In the genomic region with DNA sequence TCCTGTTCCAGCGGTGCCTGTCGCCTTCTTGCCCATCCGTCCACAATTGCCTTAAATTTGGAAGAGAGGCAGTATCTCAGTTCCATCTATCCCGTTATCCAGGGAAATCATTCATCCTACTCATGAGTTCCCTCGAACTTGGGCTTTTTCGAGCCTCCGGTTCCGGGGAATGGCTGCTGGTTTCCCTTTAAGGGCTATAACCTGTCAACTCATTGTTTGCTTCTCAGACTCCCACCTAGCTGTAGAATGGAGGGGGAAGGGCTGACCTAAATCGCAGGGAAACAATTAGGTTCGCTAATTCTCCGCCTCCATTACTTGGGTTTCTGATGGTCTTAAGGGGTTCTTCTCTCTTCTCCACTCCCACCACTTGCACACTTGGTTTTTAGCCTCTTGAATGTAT, we compare ENCODE assay signal across 11 cellular contexts. TPM values are rescaled to one million over a fixed set of nuclear protein-coding genes. Genes with fewer than 3 reads are reported as not detected.
DNase-seq lines count a peak whose midpoint lies in the region; ATAC-seq, FAIRE-seq and TF ChIP-seq lines count a peak whose summit lies in the region.
"Had no signal": no experiment of that assay in that cellular context is flagged by ENCODE, and none has a peak within 500 bp of the region (broad histone marks: within the 10 kb centered on the region; RNA-seq: fewer than 3 reads in every experiment).

No MANE protein-coding gene starts in this region.

- no peaks in the 10 kb centered on the region for H3K27me3 ChIP-seq in SJCRH30
- peaks cover 32% of the 10 kb centered on the region for H3K27me3 ChIP-seq in gastroesophageal sphincter
- peaks cover 31% of the 10 kb centered on the region for H3K27me3 ChIP-seq in skeletal muscle satellite cell (ENCODE audit: control insufficient read depth, insufficient read depth, low read length)
- H3K27me3 ChIP-seq: thyroid gland had no signal

- no peak for ATAC-seq in gastroesophageal sphincter
- ATAC-seq in HG02884 (IDR thresholded peaks at IDR 0.05; ENCODE audit: unreplicated experiment), result no peak
- no peak for ATAC-seq in GM18867 (IDR thresholded peaks at IDR 0.05; ENCODE audit: unreplicated experiment)

- peak overlapping the region; percentile 85 for H3K4me2 ChIP-seq in skeletal muscle satellite cell (ENCODE audit: low read length)

- H3K4me3 ChIP-seq in SJCRH30 (peak overlapping the region; percentile 88), gastroesophageal sphincter (peak overlapping the region; percentile 25 to 60), skeletal muscle satellite cell (ENCODE audit: low read length) (peak overlapping the region; percentile 85)

- H3K27ac ChIP-seq in SJCRH30 (no peak overlapping the region; the same call in 1 of the 2 replicates), gastroesophageal sphincter (no peak overlapping the region)
- H3K27ac ChIP-seq: C4-2B had no signal

- peak overlapping the region; percentile 81 for H3K9ac ChIP-seq in skeletal muscle satellite cell (ENCODE audit: low read depth, low read length)

- DNase-seq in NCI-H146 (lab: John Stamatoyannopoulos, UW), result peak; percentile 49
- no peak for DNase-seq in NCI-H146 treated with DMSO at 0.1 percent for 48 hours (lab: John Stamatoyannopoulos, UW; ENCODE audit: unreplicated experiment)
- no peak for DNase-seq in SJCRH30
- no peak for DNase-seq in urothelium cell line (ENCODE audit: low spot score)

- no peak for TF ChIP-seq POLR2A in gastroesophageal sphincter (IDR thresholded peaks at IDR 0.05)

- H3K9me3 ChIP-seq in SJCRH30 (replicated peaks) (no peaks in the 10 kb centered on the region), gastroesophageal sphincter (no peaks in the 10 kb centered on the region), skeletal muscle satellite cell (replicated peaks; ENCODE audit: low read length) (no peaks in the 10 kb centered on the region)
- H3K9me3 ChIP-seq: thyroid gland had no signal

- TF ChIP-seq EP300 in gastroesophageal sphincter (IDR thresholded peaks at IDR 0.05), result no peak

- H3K36me3 ChIP-seq in SJCRH30 (peaks cover 32% of the 10 kb centered on the region), gastroesophageal sphincter (no peaks in the 10 kb centered on the region), skeletal muscle satellite cell (ENCODE audit: insufficient read depth, low read length) (peaks cover 25% of the 10 kb centered on the region)
- H3K36me3 ChIP-seq: thyroid gland had no signal

- TF ChIP-seq CTCF in gastroesophageal sphincter (IDR thresholded peaks at IDR 0.05), result no peak

- FAIRE-seq in urothelium cell line (lab: Jason Lieb, UNC), result no peak
- FAIRE-seq: islet of Langerhans had no signal

- WGBS in gastroesophageal sphincter (ENCODE audit: low coverage in 1 of 2), 2 donors, result 40 to 52% methylated on average over 1 to 11 of the region's 11 CpGs

- H3K4me1 ChIP-seq in SJCRH30, result peaks cover 5% of the 10 kb centered on the region; the same call in 1 of the 2 replicates
- peaks cover 0 to 19% (median 10%) of the 10 kb centered on the region in 3 donors for H3K4me1 ChIP-seq in gastroesophageal sphincter
- peaks cover 9% of the 10 kb centered on the region for H3K4me1 ChIP-seq in skeletal muscle satellite cell (ENCODE audit: control insufficient read depth, insufficient read depth, low read length)

RNA-seq across cellular contexts. Expression of gene UCHL1, which starts 1.2 kb away (rescaled TPM):
- 290 and 299 TPM in 2 replicates for total RNA-seq in SJCRH30 (2014; rRNA removed; shearing (Covaris generic))
- 10 to 100 TPM in 3 of 4 donors, 1 to 10 TPM in 1; 9.8 to 43.0 (median 39.6) TPM for total RNA-seq in gastroesophageal sphincter
- 238 and 295 TPM in 2 replicates for total RNA-seq in skeletal muscle satellite cell (2012; rRNA removed)

RNA-seq across cellular contexts. Expression of gene APBB2, which starts 43.6 kb away (rescaled TPM):
- 83.9 and 89.7 TPM in 2 replicates for total RNA-seq in SJCRH30 (2014; rRNA removed; shearing (Covaris generic))
- total RNA-seq in gastroesophageal sphincter, result 100 to 1,000 TPM in 1 of 4 donors, 10 to 100 TPM in 3; 66.3 to 133 (median 90.2) TPM
- 42.2 and 47.7 TPM in 2 replicates for total RNA-seq in skeletal muscle satellite cell (2012; rRNA removed)
